11 cellular contexts compared by ENCODE assay signal in genomic region chr11:6404341-6405038, GRCh38. TPM values are rescaled to one million over a fixed set of nuclear protein-coding genes. Genes with fewer than 3 reads are reported as not detected.
DNase-seq lines count a peak whose midpoint lies in the region; ATAC-seq and TF ChIP-seq lines count a peak whose summit lies in the region.
"Had no signal": no experiment of that assay in that cellular context is flagged by ENCODE, and none has a peak within 500 bp of the region (broad histone marks: within the 10 kb centered on the region; RNA-seq: fewer than 3 reads in every experiment).

No MANE protein-coding gene starts in this region.

- no peak overlapping the region for H3K4me3 Mint-ChIP-seq in mesothelial cell of epicardium

- H3K27ac Mint-ChIP-seq in mesothelial cell of epicardium = no peak overlapping the region

- H3K36me3 Mint-ChIP-seq in mesothelial cell of epicardium = peaks cover 9% of the 10 kb centered on the region

- H3K36me3 ChIP-seq in Panc1 (ENCODE audit: control insufficient read depth, insufficient read depth, low read length) = no peaks in the 10 kb centered on the region

- H3K9me3 ChIP-seq in Panc1 (ENCODE audit: control insufficient read depth, insufficient read depth, low read depth, low read length) = no peaks in the 10 kb centered on the region
- H3K9me3 ChIP-seq: upper lobe of left lung had no signal

- CTCF ChIA-PET in Panc1 (lab: Charles Lee) = no interaction called here

- no peaks in the 10 kb centered on the region for H3K4me1 Mint-ChIP-seq in mesothelial cell of epicardium

- TF ChIP-seq CTCF in Panc1 (IDR thresholded peaks at IDR 0.05) = no peak
- TF ChIP-seq CTCF in omental fat pad (IDR thresholded peaks at IDR 0.05) = no peak
- TF ChIP-seq CTCF in mesothelial cell of epicardium (IDR thresholded peaks at IDR 0.05; ENCODE audit: unreplicated experiment) = no peak

- no peak overlapping the region for H3K4me3 ChIP-seq in Panc1 (ENCODE audit: low read depth in 2 of 2, low read length in 2 of 2)
- H3K4me3 ChIP-seq: skin epidermis, upper lobe of left lung had no signal

- H3K27ac ChIP-seq in Panc1 (ENCODE audit: low read length) = no peak overlapping the region

- no TSS peak for BruUV-seq in Panc1 (replicated peaks; lab: Mats Ljungman, UMichigan)

- intact Hi-C loops in Panc1 (cut with micrococcal nuclease; ENCODE audit: unreplicated experiment) = no loop called here

- POLR2A ChIA-PET in Panc1 (lab: Charles Lee) = no interaction called here

- H3K27me3 ChIP-seq in Panc1 (ENCODE audit: control insufficient read depth, insufficient read depth, low read length) = no peaks in the 10 kb centered on the region
- H3K27me3 ChIP-seq: upper lobe of left lung had no signal

- DNase-seq in NCI-H524 (lab: John Stamatoyannopoulos, UW) (peak; percentile 5 to 50), NCI-H524 treated with DMSO at 0.1 percent for 48 hours (lab: John Stamatoyannopoulos, UW) (no peak), Panc1 (ENCODE audit: low read depth, low spot score) (no peak), omental fat pad (ENCODE audit: low spot score) (no peak), GM19240 (ENCODE audit: insufficient read length, low spot score) (no peak), mesothelial cell of epicardium (ENCODE audit: low spot score in 2 of 2, unreplicated experiment in 2 of 2) (no peak), ecto neural progenitor cell (ENCODE audit: low spot score) (no peak)
- peak; percentile 20 for DNase-seq in effector CD4-positive, alpha-beta T cell
- DNase-seq: SIG-M5 had no signal

- in situ Hi-C loops in Panc1 (cut with HindIII; ENCODE audit: low pct_unique_long_range_greater_than_20kb, low sequenced_read_pairs) = no loop called here

- H3K4me1 ChIP-seq in Panc1 (ENCODE audit: control insufficient read depth, insufficient read depth, low read length) = no peaks in the 10 kb centered on the region

- H3K9me3 Mint-ChIP-seq in mesothelial cell of epicardium = no peaks in the 10 kb centered on the region

- ATAC-seq in Panc1 (peak; percentile 43), omental fat pad (ENCODE audit: low FRiP score) (peak; percentile 8)

- no peaks in the 10 kb centered on the region for H3K27me3 Mint-ChIP-seq in mesothelial cell of epicardium (ENCODE audit: low read depth)

RNA-seq across cellular contexts. Expression of gene SMPD1, which starts 14.2 kb away (rescaled TPM):
- total RNA-seq in Panc1 (2021; ENCODE audit: unreplicated experiment) (20.0 TPM), omental fat pad (10 to 100 TPM; 21.4 to 23.7 (median 22.5) TPM), mesothelial cell of epicardium (24.9 to 27.2 TPM (median 27.1 TPM) in 3 replicates)
- polyA plus RNA-seq in Panc1 (2012; ENCODE audit: insufficient read length) = 15.0 TPM

RNA-seq across cellular contexts. Expression of gene APBB1, which starts 14.4 kb away (rescaled TPM):
- 9.6 TPM for total RNA-seq in Panc1 (2021; ENCODE audit: unreplicated experiment)
- 14.9 TPM for polyA plus RNA-seq in Panc1 (2012; ENCODE audit: insufficient read length)
- 10 to 100 TPM; 19.8 to 39.9 (median 33.3) TPM for total RNA-seq in omental fat pad
- total RNA-seq in mesothelial cell of epicardium = 61.7 to 64.2 TPM (median 62.4 TPM) in 3 replicates

RNA-seq across cellular contexts. Expression of gene HPX, which starts 36.3 kb away (rescaled TPM):
- total RNA-seq in Panc1 (2021; ENCODE audit: unreplicated experiment) (1.0 TPM), omental fat pad (1 to 10 TPM; 1.7 to 2.5 (median 2.0) TPM), mesothelial cell of epicardium (5.2 to 9.9 TPM (median 9.5 TPM) in 3 replicates)
- 0.22 TPM for polyA plus RNA-seq in Panc1 (2012; ENCODE audit: insufficient read length)

Comparison
In these comparisons a context has a peak if more than half of its experiments do, and no peak if none do; other contexts are left out.
1. DNase-seq: peak in NCI-H524 (2 of 2) and effector CD4-positive, alpha-beta T cell (single experiment); none in NCI-H524 treated with DMSO at 0.1 percent for 48 hours (single experiment), Panc1 (single experiment), omental fat pad (single experiment), GM19240 (single experiment), mesothelial cell of epicardium (0 of 2) and ecto neural progenitor cell (single experiment).